11 cellular contexts compared by ENCODE assay signal in the genomic region with DNA sequence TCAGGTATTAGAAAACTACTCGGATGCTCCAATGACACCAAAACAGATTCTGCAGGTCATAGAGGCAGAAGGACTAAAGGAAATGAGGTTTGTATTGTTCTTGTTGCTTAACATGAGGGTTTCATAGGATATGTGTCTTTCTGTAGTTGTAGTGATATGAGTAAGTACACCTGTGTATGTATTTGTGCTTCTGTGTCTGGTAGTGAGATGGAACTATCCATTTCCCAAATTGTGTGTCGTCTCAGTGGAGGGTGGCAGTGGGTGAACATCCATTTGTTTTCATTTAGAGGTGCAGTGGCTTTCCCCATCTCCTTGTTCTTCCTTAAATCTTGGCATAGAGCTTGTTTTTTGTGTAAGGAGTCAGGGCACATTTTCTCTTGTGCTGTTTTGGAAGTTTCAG. TPM values are rescaled to one million over a fixed set of nuclear protein-coding genes. Genes with fewer than 3 reads are reported as not detected.
DNase-seq lines count a peak whose midpoint lies in the region; ATAC-seq and TF ChIP-seq lines count a peak whose summit lies in the region.
"Had no signal": no experiment of that assay in that cellular context is flagged by ENCODE, and none has a peak within 500 bp of the region (broad histone marks: within the 10 kb centered on the region; RNA-seq: fewer than 3 reads in every experiment).

No MANE protein-coding gene starts in this region.

- H3K4ac ChIP-seq in neuronal stem cell (ENCODE audit: low read length), result no peak overlapping the region

- H4K91ac ChIP-seq in neuronal stem cell (ENCODE audit: low read depth, low read length, poor library complexity), result no peak overlapping the region

- H2AFZ ChIP-seq in SU-DHL-6 (ENCODE audit: low read depth, low read length, severe bottlenecking) (no peak overlapping the region), neuronal stem cell (ENCODE audit: low read length) (no peak overlapping the region)
- H2AFZ ChIP-seq: GM23338 had no signal

- H3K9me3 ChIP-seq in SU-DHL-6 (ENCODE audit: insufficient read depth, low read length), result no peaks in the 10 kb centered on the region
- no peaks in the 10 kb centered on the region for H3K9me3 ChIP-seq in neuronal stem cell (replicated peaks in 1 of 2; ENCODE audit: control insufficient read depth in 2 of 2, insufficient read depth in 1 of 2, low read depth in 1 of 2, low read length in 2 of 2)
- H3K9me3 ChIP-seq in upper lobe of right lung, result no peaks in the 10 kb centered on the region
- H3K9me3 ChIP-seq: sigmoid colon had no signal

- H4K8ac ChIP-seq in neuronal stem cell (ENCODE audit: low read depth, low read length), result no peak overlapping the region

- peaks cover 98% of the 10 kb centered on the region for H3K79me2 ChIP-seq in SU-DHL-6 (ENCODE audit: insufficient read depth, low read length)

- H3K4me2 ChIP-seq in SU-DHL-6 (ENCODE audit: low read depth, low read length, poor library complexity, severe bottlenecking) (peak overlapping the region; percentile 2), neuronal stem cell (ENCODE audit: insufficient read depth, low read length, poor library complexity, severe bottlenecking) (no peak overlapping the region)
- H3K4me2 ChIP-seq: GM23338 had no signal

- no peak overlapping the region for H3K27ac ChIP-seq in SU-DHL-6 (ENCODE audit: low read depth, low read length)
- peak overlapping the region; percentile 10 for H3K27ac ChIP-seq in neuronal stem cell (replicated peaks; ENCODE audit: low read length)
- H3K27ac ChIP-seq in upper lobe of right lung, result no peak overlapping the region

- H3K9me2 ChIP-seq in SU-DHL-6 (replicated peaks; ENCODE audit: insufficient read depth, low read length), result no peaks in the 10 kb centered on the region

- DNase-seq in neuronal stem cell (ENCODE audit: low spot score) (no peak), HEK293T (ENCODE audit: extremely low spot score) (no peak), upper lobe of right lung (no peak)
- DNase-seq: activated CD4-positive, alpha-beta T cell treated with anti-CD3 and anti-CD28 coated beads, Interleukin-2, amount 50 U/mL, for 4 hours; NCI-H526 treated with DMSO at 0.1 percent for 48 hours; sigmoid colon had no signal

- H3K23ac ChIP-seq in neuronal stem cell (ENCODE audit: low read depth, low read length, poor library complexity), result no peak overlapping the region

- no peak overlapping the region for H2BK5ac ChIP-seq in neuronal stem cell (ENCODE audit: low read length)

- CTCF ChIA-PET in HEK293T (lab: Yijun Ruan, JAX), result no interaction called here

- H3K4me3 ChIP-seq in SU-DHL-6 (ENCODE audit: insufficient read depth, low read length, poor library complexity, severe bottlenecking) (no peak overlapping the region), neuronal stem cell (ENCODE audit: low read length in 2 of 2) (no peak overlapping the region), upper lobe of right lung (no peak overlapping the region)
- H3K4me3 ChIP-seq: GM23338, sigmoid colon had no signal

- WGBS in neuronal stem cell (ENCODE audit: extremely low coverage in 2 of 2, insufficient read length in 2 of 2, insufficient replicate concordance in 1 of 2), 2 donors, result no CpG with 5 or more reads among the region's 2 CpGs

- peaks cover 8% of the 10 kb centered on the region for H3K79me1 ChIP-seq in neuronal stem cell (ENCODE audit: low read depth, low read length)

- no peak for TF ChIP-seq CTCF in SU-DHL-6 (IDR thresholded peaks at IDR 0.05; ENCODE audit: insufficient read depth, low read length, poor library complexity, severe bottlenecking)
- no peak for TF ChIP-seq CTCF in upper lobe of right lung (IDR thresholded peaks at IDR 0.05)

- no peak overlapping the region for H3K14ac ChIP-seq in neuronal stem cell (ENCODE audit: low read length)

- H2BK12ac ChIP-seq in neuronal stem cell (ENCODE audit: low read length), result no peak overlapping the region

- H2BK120ac ChIP-seq in neuronal stem cell (ENCODE audit: low read depth, low read length), result no peak overlapping the region

- H3F3A ChIP-seq in SU-DHL-6 (ENCODE audit: insufficient read depth), result peaks cover 33% of the 10 kb centered on the region

- intact Hi-C loops in upper lobe of right lung (cut with DNase I), result no loop called here

- no peak overlapping the region for H2BK15ac ChIP-seq in neuronal stem cell (ENCODE audit: low read length)

- H3K18ac ChIP-seq in neuronal stem cell (ENCODE audit: low read length), result no peak overlapping the region

- peaks cover 2% of the 10 kb centered on the region; the same call in 1 of the 2 replicates for H3K36me3 ChIP-seq in SU-DHL-6 (ENCODE audit: low read length)
- H3K36me3 ChIP-seq in neuronal stem cell (replicated peaks in 1 of 2; ENCODE audit: control insufficient read depth in 2 of 2, insufficient read depth in 2 of 2, low read length in 2 of 2), result peaks cover 3 to 56% of the 10 kb centered on the region in 2 donors
- H3K36me3 ChIP-seq in upper lobe of right lung, result peaks cover 32% of the 10 kb centered on the region

- peaks cover 8% of the 10 kb centered on the region; the same call in 1 of the 2 replicates for H4K20me1 ChIP-seq in SU-DHL-6 (ENCODE audit: low read depth, low read length)

- H2AK5ac ChIP-seq in neuronal stem cell (ENCODE audit: low read depth, low read length), result no peak overlapping the region

- POLR2A ChIA-PET in HEK293T (lab: Yijun Ruan, JAX), result no interaction called here

- ATAC-seq in GM18508 (IDR thresholded peaks at IDR 0.05; ENCODE audit: insufficient read depth, unreplicated experiment) (peak; percentile 36), GM21529 (IDR thresholded peaks at IDR 0.05; ENCODE audit: unreplicated experiment) (peak; percentile 49), HG02571 (IDR thresholded peaks at IDR 0.05; ENCODE audit: unreplicated experiment) (no peak), upper lobe of right lung (no peak)
- ATAC-seq: GM23338 had no signal

- no peak overlapping the region for H3K9ac ChIP-seq in SU-DHL-6 (ENCODE audit: low read length)
- H3K9ac ChIP-seq in neuronal stem cell (ENCODE audit: low read depth, low read length, poor library complexity), result no peak overlapping the region

- H3K4me1 ChIP-seq in neuronal stem cell (ENCODE audit: control insufficient read depth in 2 of 2, insufficient read depth in 1 of 2, low read depth in 1 of 2, low read length in 2 of 2) (peaks cover 11 to 17% of the 10 kb centered on the region in 2 donors), upper lobe of right lung (peaks cover 62% of the 10 kb centered on the region)

- no peaks in the 10 kb centered on the region for H3K27me3 ChIP-seq in SU-DHL-6 (ENCODE audit: low read length)
- H3K27me3 ChIP-seq in neuronal stem cell (ENCODE audit: control insufficient read depth in 3 of 3, insufficient read depth in 3 of 3, low read depth in 1 of 3, low read length in 3 of 3), result no peaks in the 10 kb centered on the region
- H3K27me3 ChIP-seq in upper lobe of right lung, result no peaks in the 10 kb centered on the region
- H3K27me3 ChIP-seq: sigmoid colon had no signal

TF ChIP-seq in HEK293T, 16 proteins besides CTCF, POLR2A, EP300 and RAD21:
- TF ChIP-seq CTBP1 (IDR thresholded peaks at IDR 0.05; ENCODE audit: borderline replicate concordance), result no peak
- no peak for TF ChIP-seq LEF1 (IDR thresholded peaks at IDR 0.05; ENCODE audit: borderline replicate concordance)
- TF ChIP-seq HDGF (IDR thresholded peaks at IDR 0.05; ENCODE audit: borderline replicate concordance), result no peak
- TF ChIP-seq BHLHE40 (IDR thresholded peaks at IDR 0.05; ENCODE audit: borderline replicate concordance), result no peak
- TF ChIP-seq FOXK2 (IDR thresholded peaks at IDR 0.05), result no peak
- TF ChIP-seq ELF4 (IDR thresholded peaks at IDR 0.05), result no peak
- TF ChIP-seq ZNF384 (IDR thresholded peaks at IDR 0.05), result no peak
- TF ChIP-seq L3MBTL2 (conservative IDR thresholded peaks at IDR 0.05), result no peak
- TF ChIP-seq FOXA1 (IDR thresholded peaks at IDR 0.05), result no peak
- no peak for TF ChIP-seq TARDBP (IDR thresholded peaks at IDR 0.05)
- no peak for TF ChIP-seq FOXM1 (IDR thresholded peaks at IDR 0.05; ENCODE audit: borderline replicate concordance)
- TF ChIP-seq SUZ12 (IDR thresholded peaks at IDR 0.05), result no peak
- no peak for TF ChIP-seq NFRKB (IDR thresholded peaks at IDR 0.05)
- no peak for TF ChIP-seq SP1 (IDR thresholded peaks at IDR 0.05)
- TF ChIP-seq, protein P1, sequence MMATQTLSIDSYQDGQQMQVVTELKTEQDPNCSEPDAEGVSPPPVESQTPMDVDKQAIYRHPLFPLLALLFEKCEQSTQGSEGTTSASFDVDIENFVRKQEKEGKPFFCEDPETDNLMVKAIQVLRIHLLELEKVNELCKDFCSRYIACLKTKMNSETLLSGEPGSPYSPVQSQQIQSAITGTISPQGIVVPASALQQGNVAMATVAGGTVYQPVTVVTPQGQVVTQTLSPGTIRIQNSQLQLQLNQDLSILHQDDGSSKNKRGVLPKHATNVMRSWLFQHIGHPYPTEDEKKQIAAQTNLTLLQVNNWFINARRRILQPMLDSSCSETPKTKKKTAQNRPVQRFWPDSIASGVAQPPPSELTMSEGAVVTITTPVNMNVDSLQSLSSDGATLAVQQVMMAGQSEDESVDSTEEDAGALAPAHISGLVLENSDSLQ (IDR thresholded peaks at IDR 0.05), result no peak
- no peak for TF ChIP-seq ARNT (IDR thresholded peaks at IDR 0.05)

RNA-seq across cellular contexts. Expression of a gene that starts 8.2 kb away (rescaled TPM):
- 48.1 TPM for polyA plus RNA-seq in neuronal stem cell (2013, experiment 1 of 2)
- 48.3 TPM for polyA plus RNA-seq in neuronal stem cell (2013, experiment 2 of 2)
- 79.1 TPM for total RNA-seq in upper lobe of right lung

Comparison
In these comparisons a context has a peak if more than half of its experiments do, and no peak if none do; other contexts are left out.
1. ATAC-seq: peak in GM18508 (single experiment) and GM21529 (single experiment); none in HG02571 (single experiment) and upper lobe of right lung (single experiment).